Comparison of ENCODE assay signal across 14 cellular contexts in the genomic region with DNA sequence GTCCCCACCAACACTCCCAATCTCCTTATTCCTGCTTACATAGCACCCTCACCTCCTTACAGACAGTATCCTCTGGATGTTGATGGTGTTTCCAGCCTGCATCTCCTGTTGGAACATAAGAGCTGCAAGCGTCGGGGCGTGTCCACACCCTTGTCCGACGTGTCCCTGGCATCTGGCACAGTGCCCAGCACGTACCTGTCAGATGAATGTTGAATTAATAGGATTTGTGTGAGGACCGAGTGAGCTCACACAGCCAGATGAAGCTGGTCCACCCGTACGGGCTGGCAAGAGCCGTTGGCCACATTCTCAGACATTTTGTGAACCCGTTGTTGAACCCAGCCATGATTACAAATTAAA.
DNase-seq lines count a peak whose midpoint lies in the region; ATAC-seq and TF ChIP-seq lines count a peak whose summit lies in the region.
"Had no signal": no experiment of that assay in that cellular context is flagged by ENCODE, and none has a peak within 500 bp of the region (broad histone marks: within the 10 kb centered on the region; RNA-seq: fewer than 3 reads in every experiment).

No MANE protein-coding gene starts in this region.

- no peaks in the 10 kb centered on the region for H3K36me3 ChIP-seq in WERI-Rb-1

- H3K4me3 Mint-ChIP-seq in nephron progenitor cell, result no peak overlapping the region
- H3K4me3 Mint-ChIP-seq: activated CD4-positive, alpha-beta memory T cell treated with anti-CD3 and anti-CD28 coated beads for 36 hours; CD4-positive, alpha-beta T cell; stimulated activated naive CD8-positive, alpha-beta T cell treated with anti-CD3 and anti-CD28 coated beads, Interleukin-15, amount 100 ng/mL, for 72 hours; T-helper 2 cell treated with Interferon-gamma antibody and Interleukin-4, amounts not matched to agents 5 μg/mL and 100 μg/mL, for 36 hours had no signal

- DNase-seq in DMS79 (lab: John Stamatoyannopoulos, UW) (peak; percentile 12), NCI-H146 treated with DMSO at 0.1 percent for 48 hours (lab: John Stamatoyannopoulos, UW; ENCODE audit: unreplicated experiment) (peak; percentile 68), WERI-Rb-1 (peak; percentile 62), nephron progenitor cell (no peak), NCI-H1436 (lab: John Stamatoyannopoulos, UW) (no peak), Ammon's horn (ENCODE audit: low spot score) (no peak)
- DNase-seq in stimulated activated CD4-positive, alpha-beta T cell treated with anti-CD3 and anti-CD28 coated beads, Interleukin-4, amount 100 ng/mL, for 24 hours, result no peak
- DNase-seq: activated CD4-positive, alpha-beta memory T cell treated with anti-CD3 and anti-CD28 coated beads for 36 hours; activated naive CD4-positive, alpha-beta T cell treated with Interleukin-2 at 50 U/mL for 16 hours; CD4-positive, alpha-beta T cell; erythroblast; stimulated activated naive CD8-positive, alpha-beta T cell treated with anti-CD3 and anti-CD28 coated beads, Interleukin-15, amount 100 ng/mL, for 72 hours had no signal

- H3K27me3 ChIP-seq in WERI-Rb-1 (ENCODE audit: insufficient read depth, low read depth, severe bottlenecking), result no peaks in the 10 kb centered on the region

- no peaks in the 10 kb centered on the region for H3K9me3 Mint-ChIP-seq in nephron progenitor cell
- H3K9me3 Mint-ChIP-seq: activated CD4-positive, alpha-beta memory T cell treated with anti-CD3 and anti-CD28 coated beads for 36 hours; CD4-positive, alpha-beta T cell; stimulated activated naive CD8-positive, alpha-beta T cell treated with anti-CD3 and anti-CD28 coated beads, Interleukin-15, amount 100 ng/mL, for 72 hours; T-helper 2 cell treated with Interferon-gamma antibody and Interleukin-4, amounts not matched to agents 5 μg/mL and 100 μg/mL, for 36 hours had no signal

- peaks cover 33% of the 10 kb centered on the region for H3K4me1 Mint-ChIP-seq in nephron progenitor cell

- no peak for ATAC-seq in GM18907 (IDR thresholded peaks at IDR 0.05; ENCODE audit: unreplicated experiment)

- no peaks in the 10 kb centered on the region for H3K9me3 ChIP-seq in WERI-Rb-1 (ENCODE audit: severe bottlenecking)

- TF ChIP-seq CTCF in WERI-Rb-1 (IDR thresholded peaks at IDR 0.05; ENCODE audit: low read depth, low read length), result no peak
- no peak for TF ChIP-seq CTCF in nephron progenitor cell (IDR thresholded peaks at IDR 0.05)

- H3K27ac Mint-ChIP-seq in nephron progenitor cell, result peak overlapping the region; percentile 5
- H3K27ac Mint-ChIP-seq: activated CD4-positive, alpha-beta memory T cell treated with anti-CD3 and anti-CD28 coated beads for 36 hours; CD4-positive, alpha-beta T cell; stimulated activated naive CD8-positive, alpha-beta T cell treated with anti-CD3 and anti-CD28 coated beads, Interleukin-15, amount 100 ng/mL, for 72 hours; T-helper 2 cell treated with Interferon-gamma antibody and Interleukin-4, amounts not matched to agents 5 μg/mL and 100 μg/mL, for 36 hours had no signal

- no peak overlapping the region for H3K27ac ChIP-seq in WERI-Rb-1

- H3K4me3 ChIP-seq in WERI-Rb-1 (ENCODE audit: low read depth, low read length), result no peak overlapping the region

- no peaks in the 10 kb centered on the region for H3K36me3 Mint-ChIP-seq in nephron progenitor cell (ENCODE audit: low read depth)
- H3K36me3 Mint-ChIP-seq: activated CD4-positive, alpha-beta memory T cell treated with anti-CD3 and anti-CD28 coated beads for 36 hours had no signal

- peaks cover 42% of the 10 kb centered on the region for H3K27me3 Mint-ChIP-seq in nephron progenitor cell (ENCODE audit: low read depth, poor library complexity)

Comparison
In these comparisons a context has a peak if more than half of its experiments do, and no peak if none do; other contexts are left out.
1. DNase-seq: peak in DMS79 (single experiment), NCI-H146 treated with DMSO at 0.1 percent for 48 hours (single experiment) and WERI-Rb-1 (single experiment); none in nephron progenitor cell (single experiment), NCI-H1436 (single experiment), stimulated activated CD4-positive, alpha-beta T cell treated with anti-CD3 and anti-CD28 coated beads, Interleukin-4, amount 100 ng/mL, for 24 hours (single experiment) and Ammon's horn (single experiment).